ENCODE assay signal across 29 cellular contexts in genomic region chr7:92924800-92925199, GRCh38.
"Had no signal": no experiment of that assay in that cellular context is flagged by ENCODE, and none has a peak within 500 bp of the region (broad histone marks: within the 10 kb centered on the region; RNA-seq: fewer than 3 reads in every experiment).

No MANE protein-coding gene starts in this region.

- H3K27ac Mint-ChIP-seq: naive B cell; nephron; stimulated activated memory B cell treated with anti-CD40 and anti-IgM and Interleukin-4, amounts not matched to agents 10 μg/mL and 1 μg/mL and 100 μg/mL, for 72 hours; stimulated activated naive CD8-positive, alpha-beta T cell treated with anti-CD3 and anti-CD28 coated beads, Interleukin-15, Interleukin-2, amounts not matched to agents 100 ng/mL and 50 ng/mL, for 24 hours had no signal

- H3K4me1 Mint-ChIP-seq: immature natural killer cell; naive B cell; stimulated activated memory B cell treated with anti-CD40 and anti-IgM and Interleukin-4, amounts not matched to agents 10 μg/mL and 1 μg/mL and 100 μg/mL, for 72 hours had no signal

- H3K36me3 ChIP-seq: esophagus muscularis mucosa, gastrocnemius medialis, heart right ventricle, left ventricle myocardium inferior, spleen, tibial artery, upper lobe of left lung, uterus had no signal

- DNase-seq: cortex of kidney; dorsolateral prefrontal cortex; effector CD8-positive, alpha-beta T cell; gastrocnemius medialis; heart right ventricle; hypothalamus; immature natural killer cell; kidney; left cardiac atrium; left ventricle myocardium inferior; mesendoderm; naive B cell; psoas muscle; retina; spleen; stimulated activated CD4-positive, alpha-beta T cell treated with anti-CD3 and anti-CD28 coated beads, Interleukin-15, amount 100 ng/mL, for 24 hours; stimulated activated CD4-positive, alpha-beta T cell treated with anti-CD3 and anti-CD28 coated beads, Interleukin-1b, Interleukin-23, amount 100 ng/mL, for 48 hours; stimulated activated CD4-positive, alpha-beta T cell treated with anti-CD3 and anti-CD28 coated beads, Interleukin-4, amount 100 ng/mL, for 24 hours; tibial artery; upper lobe of left lung; uterus had no signal

- H3K4me3 ChIP-seq: dorsolateral prefrontal cortex, esophagus muscularis mucosa, gastrocnemius medialis, heart right ventricle, left ventricle myocardium inferior, lung, psoas muscle, spleen, tibial artery, upper lobe of left lung, uterus had no signal

- H3K27me3 ChIP-seq: gastrocnemius medialis, upper lobe of left lung, uterus had no signal

- H3K9ac ChIP-seq: parathyroid adenoma had no signal

- ATAC-seq: gastrocnemius medialis; heart right ventricle; left cardiac atrium; psoas muscle; sciatic nerve; stimulated activated memory B cell treated with anti-CD40 and anti-IgM and Interleukin-4, amounts not matched to agents 10 μg/mL and 1 μg/mL and 100 μg/mL, for 72 hours had no signal

- H3K9me3 ChIP-seq: gastrocnemius medialis, psoas muscle, upper lobe of left lung, uterus had no signal

- H3K27ac ChIP-seq: dorsolateral prefrontal cortex, epithelial cell of prostate, esophagus muscularis mucosa, gastrocnemius medialis, heart right ventricle, left ventricle myocardium inferior, parathyroid adenoma, psoas muscle, spleen, tibial artery, upper lobe of left lung, uterus had no signal

- H3K4me1 ChIP-seq: gastrocnemius medialis, heart right ventricle, left ventricle myocardium inferior, psoas muscle, spleen, tibial artery, upper lobe of left lung, uterus had no signal

- H3K36me3 Mint-ChIP-seq: immature natural killer cell; naive B cell; stimulated activated memory B cell treated with anti-CD40 and anti-IgM and Interleukin-4, amounts not matched to agents 10 μg/mL and 1 μg/mL and 100 μg/mL, for 72 hours had no signal

- H3K4me3 Mint-ChIP-seq: immature natural killer cell; naive B cell; nephron; stimulated activated memory B cell treated with anti-CD40 and anti-IgM and Interleukin-4, amounts not matched to agents 10 μg/mL and 1 μg/mL and 100 μg/mL, for 72 hours; stimulated activated naive CD8-positive, alpha-beta T cell treated with anti-CD3 and anti-CD28 coated beads, Interleukin-15, Interleukin-2, amounts not matched to agents 100 ng/mL and 50 ng/mL, for 24 hours had no signal
